ENCODE assay signal across 13 cellular contexts in genomic region chr5:19795218-19795617, GRCh38.
DNase-seq lines count a peak whose midpoint lies in the region; ATAC-seq, FAIRE-seq and TF ChIP-seq lines count a peak whose summit lies in the region.
"Had no signal": no experiment of that assay in that cellular context is flagged by ENCODE, and none has a peak within 500 bp of the region (broad histone marks: within the 10 kb centered on the region; RNA-seq: fewer than 3 reads in every experiment).

No MANE protein-coding gene starts in this region.

- H2BK5ac ChIP-seq in mesendoderm (ENCODE audit: low read length) = no peak overlapping the region

- no peaks in the 10 kb centered on the region for H3K79me1 ChIP-seq in mesendoderm (ENCODE audit: low read length)

- H3K9me3 ChIP-seq in tibial artery = no peaks in the 10 kb centered on the region
- H3K9me3 ChIP-seq: gastroesophageal sphincter, SJCRH30 had no signal

- TF ChIP-seq CTCF in cardiac fibroblast (IDR thresholded peaks at IDR 0.05; ENCODE audit: low read depth, low read length) (peak; percentile 10), D721Med (IDR thresholded peaks at IDR 0.05; ENCODE audit: insufficient read depth, missing control alignments) (no peak), tibial artery (IDR thresholded peaks at IDR 0.05) (no peak)

- peak; percentile 43 for TF ChIP-seq RAD21 in Ishikawa (IDR thresholded peaks at IDR 0.05; ENCODE audit: low read depth)

- H3K4me1 Mint-ChIP-seq in activated naive CD4-positive, alpha-beta T cell treated with anti-CD3 and anti-CD28 coated beads for 36 hours (ENCODE audit: low read depth) = no peaks in the 10 kb centered on the region

- no peak overlapping the region for H3K23ac ChIP-seq in mesendoderm (ENCODE audit: low read length)

- H3K27me3 ChIP-seq in mesendoderm (ENCODE audit: insufficient read depth, low read length, poor library complexity) (no peaks in the 10 kb centered on the region), tibial artery (no peaks in the 10 kb centered on the region)
- H3K27me3 ChIP-seq: gastroesophageal sphincter, SJCRH30 had no signal

- H4K5ac ChIP-seq in mesendoderm (ENCODE audit: low read length) = no peak overlapping the region

- H3K9me3 Mint-ChIP-seq in activated naive CD4-positive, alpha-beta T cell treated with anti-CD3 and anti-CD28 coated beads for 36 hours = peaks cover 2% of the 10 kb centered on the region

- H3K27me3 Mint-ChIP-seq in activated naive CD4-positive, alpha-beta T cell treated with anti-CD3 and anti-CD28 coated beads for 36 hours (ENCODE audit: low read depth) = no peaks in the 10 kb centered on the region

- WGBS in mesendoderm (ENCODE audit: extremely low coverage, insufficient coverage, low lambda C conversion rate) = no CpG with 5 or more reads among the region's 1 CpG

- no peak overlapping the region for H2AK5ac ChIP-seq in mesendoderm (ENCODE audit: low read length)

- H3K4me3 ChIP-seq in cardiac fibroblast (replicated peaks in 1 of 2; ENCODE audit: low read depth in 2 of 2, low read length in 2 of 2) = no peak overlapping the region
- H3K4me3 ChIP-seq in mesendoderm (ENCODE audit: low read length) = no peak overlapping the region
- no peak overlapping the region for H3K4me3 ChIP-seq in tibial artery
- H3K4me3 ChIP-seq: gastroesophageal sphincter, SJCRH30 had no signal

- ATAC-seq in HG02981 (IDR thresholded peaks at IDR 0.05; ENCODE audit: unreplicated experiment) = no peak
- ATAC-seq: gastroesophageal sphincter, sciatic nerve had no signal

- H3K4me1 ChIP-seq in mesendoderm (ENCODE audit: control insufficient read depth, low read depth, low read length) (no peaks in the 10 kb centered on the region), tibial artery (no peaks in the 10 kb centered on the region)
- H3K4me1 ChIP-seq: gastroesophageal sphincter, SJCRH30 had no signal

- no peak overlapping the region for H3K4me3 Mint-ChIP-seq in activated naive CD4-positive, alpha-beta T cell treated with anti-CD3 and anti-CD28 coated beads for 36 hours

- H3K9ac ChIP-seq in mesendoderm (ENCODE audit: low read length) = no peak overlapping the region

- no peak overlapping the region for H2BK15ac ChIP-seq in mesendoderm (replicated peaks; ENCODE audit: low read depth)

- CTCF ChIA-PET in activated naive CD4-positive, alpha-beta T cell treated with anti-CD3 and anti-CD28 coated beads for 36 hours (lab: Charles Lee) = no interaction called here

- peak; percentile 60 for DNase-seq in EH (ENCODE audit: low read depth)
- DNase-seq in cardiac fibroblast (ENCODE audit: low read depth in 2 of 2) = peak; percentile 40 to 44
- DNase-seq in mesendoderm = peak; percentile 72
- no peak for DNase-seq in D721Med (ENCODE audit: insufficient read length, low spot score)
- no peak for DNase-seq in tibial artery
- DNase-seq in activated naive CD4-positive, alpha-beta T cell treated with anti-CD3 and anti-CD28 coated beads for 36 hours = no peak
- DNase-seq: NCI-H187 treated with DMSO at 0.1 percent for 48 hours had no signal

- H3K18ac ChIP-seq in mesendoderm (ENCODE audit: low read length) = no peak overlapping the region

- H3K36me3 ChIP-seq in mesendoderm (ENCODE audit: control insufficient read depth, insufficient read depth, low read length) = no peaks in the 10 kb centered on the region
- H3K36me3 ChIP-seq in tibial artery = no peaks in the 10 kb centered on the region
- H3K36me3 ChIP-seq: gastroesophageal sphincter, SJCRH30 had no signal

- no peak overlapping the region for H4K8ac ChIP-seq in mesendoderm (ENCODE audit: low read depth, low read length)

- no peak overlapping the region for H3K4me2 ChIP-seq in mesendoderm (ENCODE audit: low read length)

- no peak for FAIRE-seq in D721Med (lab: Jason Lieb, UNC)
- FAIRE-seq: urothelium cell line had no signal

- no peak overlapping the region for H2BK120ac ChIP-seq in mesendoderm (ENCODE audit: low read depth, low read length)

- no peaks in the 10 kb centered on the region for H3K79me2 ChIP-seq in mesendoderm (ENCODE audit: control insufficient read depth, insufficient read depth, low read length)

- no peak overlapping the region for H3K4ac ChIP-seq in mesendoderm (ENCODE audit: low read depth, low read length)

- no peak for TF ChIP-seq EP300 in Ishikawa (IDR thresholded peaks at IDR 0.05; ENCODE audit: borderline replicate concordance)

- intact Hi-C loops in tibial artery (cut with DNase I; ENCODE audit: low total_unique reads) = no loop called here
- intact Hi-C loops in activated naive CD4-positive, alpha-beta T cell treated with anti-CD3 and anti-CD28 coated beads for 36 hours (cut with micrococcal nuclease) = no loop called here

- no peaks in the 10 kb centered on the region for H3K36me3 Mint-ChIP-seq in activated naive CD4-positive, alpha-beta T cell treated with anti-CD3 and anti-CD28 coated beads for 36 hours (ENCODE audit: low read depth)

- no peak overlapping the region for H3K56ac ChIP-seq in mesendoderm (ENCODE audit: low read length)

- H3K27ac ChIP-seq in mesendoderm (ENCODE audit: low read depth, low read length) = no peak overlapping the region
- no peak overlapping the region for H3K27ac ChIP-seq in tibial artery
- H3K27ac ChIP-seq: gastroesophageal sphincter, SJCRH30 had no signal

- H3K27ac Mint-ChIP-seq in activated naive CD4-positive, alpha-beta T cell treated with anti-CD3 and anti-CD28 coated beads for 36 hours = no peak overlapping the region

TF ChIP-seq in Ishikawa, 13 proteins besides CTCF, POLR2A, EP300 and RAD21:
- TF ChIP-seq, protein P1, sequence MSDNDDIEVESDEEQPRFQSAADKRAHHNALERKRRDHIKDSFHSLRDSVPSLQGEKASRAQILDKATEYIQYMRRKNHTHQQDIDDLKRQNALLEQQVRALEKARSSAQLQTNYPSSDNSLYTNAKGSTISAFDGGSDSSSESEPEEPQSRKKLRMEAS (IDR thresholded peaks at IDR 0.05) = no peak
- TF ChIP-seq FOXM1 (IDR thresholded peaks at IDR 0.05; ENCODE audit: borderline replicate concordance, low read depth) (no peak), CEBPB (IDR thresholded peaks at IDR 0.05) (no peak), EGR1 (IDR thresholded peaks at IDR 0.05) (no peak), TCF12 (IDR thresholded peaks at IDR 0.05; ENCODE audit: low read depth) (no peak)
TF ChIP-seq in Ishikawa: peak in this region for 0.

Comparison
In these comparisons a context has a peak if more than half of its experiments do, and no peak if none do; other contexts are left out.
1. DNase-seq: peak in EH (single experiment), cardiac fibroblast (2 of 2) and mesendoderm (single experiment); none in D721Med (single experiment), tibial artery (0 of 2) and activated naive CD4-positive, alpha-beta T cell treated with anti-CD3 and anti-CD28 coated beads for 36 hours (single experiment).